In genomic region chr14:75875958-75876357, GRCh38 we compare ENCODE assay signal across 12 cellular contexts.
DNase-seq lines count a peak whose midpoint lies in the region; ATAC-seq, FAIRE-seq and TF ChIP-seq lines count a peak whose summit lies in the region.
"Had no signal": no experiment of that assay in that cellular context is flagged by ENCODE, and none has a peak within 500 bp of the region (broad histone marks: within the 10 kb centered on the region; RNA-seq: fewer than 3 reads in every experiment).

No MANE protein-coding gene starts in this region.

- H3K36me3 Mint-ChIP-seq in WTC11 (peaks cover 19% of the 10 kb centered on the region), endothelial cell (ENCODE audit: low read depth, unreplicated experiment) (peaks cover 5% of the 10 kb centered on the region)

- DNase-seq in GM12864 (ENCODE audit: low read depth) (peak; percentile 49), GM12878 (ENCODE audit: low read depth, low spot score) (peak; percentile 80), SIG-M5 treated with dmso at 0.1 percent for 504 hours (lab: John Stamatoyannopoulos, UW; ENCODE audit: unreplicated experiment) (no peak), WTC11 (ENCODE audit: low spot score) (no peak), COR-L47 (lab: John Stamatoyannopoulos, UW) (no peak), endothelial cell (ENCODE audit: low spot score) (no peak)
- DNase-seq: CD4-positive, CD25-positive, alpha-beta regulatory T cell; SK-N-SH had no signal

- TF ChIP-seq POLR2A in GM12878 (IDR thresholded peaks at IDR 0.05; ENCODE audit: low read depth, low read length) = no peak

- H3K9me3 ChIP-seq in GM12878 (replicated peaks; ENCODE audit: control insufficient read depth, insufficient read depth, low read length) = no peaks in the 10 kb centered on the region
- H3K9me3 ChIP-seq: SK-N-SH had no signal

- no peak overlapping the region for H3K4me3 Mint-ChIP-seq in WTC11
- no peak overlapping the region for H3K4me3 Mint-ChIP-seq in endothelial cell (ENCODE audit: unreplicated experiment)
- H3K4me3 Mint-ChIP-seq: activated naive CD8-positive, alpha-beta T cell; CD4-positive, CD25-positive, alpha-beta regulatory T cell had no signal

- peak in 1 of 2 experiments; percentile 68; a peak in 2 of 4 replicates for TF ChIP-seq EP300 in GM12878 (IDR thresholded peaks at IDR 0.05; ENCODE audit: borderline replicate concordance in 1 of 2, control insufficient read depth in 1 of 2, low read depth in 2 of 2, low read length in 2 of 2)

- no peaks in the 10 kb centered on the region for H3K27me3 Mint-ChIP-seq in WTC11 (ENCODE audit: low read depth)
- no peaks in the 10 kb centered on the region for H3K27me3 Mint-ChIP-seq in endothelial cell (ENCODE audit: unreplicated experiment)
- H3K27me3 Mint-ChIP-seq: activated naive CD8-positive, alpha-beta T cell; CD4-positive, CD25-positive, alpha-beta regulatory T cell had no signal

- H4K20me1 ChIP-seq in GM12878 (ENCODE audit: control insufficient read depth, insufficient read depth) = no peaks in the 10 kb centered on the region

- CTCF ChIA-PET in GM12878 (lab: Yijun Ruan, JAX) = interaction anchor here (0.6 to 2.4 kb wide), 5 partner anchors 10 to 167 kb away, joined by 4 to 7 read pairs (median 6); no protein-coding TSS in a partner anchor
- CTCF ChIA-PET in WTC11 (lab: Charles Lee) = interaction anchor here (0.7 to 1.5 kb wide), 3 partner anchors 31 to 167 kb away, joined by 3 to 5 read pairs (median 4); no protein-coding TSS in a partner anchor

- intact Hi-C loops in GM12878 (cut with micrococcal nuclease; ENCODE audit: unreplicated experiment) = loop anchor here (5.0 kb wide), 1 partner anchor 164 kb away; no protein-coding TSS in a partner anchor

- POLR2A ChIA-PET in GM12878 (lab: Charles Lee) (no interaction called here), WTC11 (lab: Charles Lee) (no interaction called here)

- no peak for TF ChIP-seq RAD21 in GM12878 (IDR thresholded peaks at IDR 0.05; ENCODE audit: insufficient read depth, low read depth, low read length)

- TF ChIP-seq CTCF in GM12864 (IDR thresholded peaks at IDR 0.05; ENCODE audit: low read depth, low read length, missing control alignments) (no peak), GM12878 (IDR thresholded peaks at IDR 0.05 in 2 of 3, conservative IDR thresholded peaks at IDR 0.05 in 1 of 3; ENCODE audit: control insufficient read depth in 2 of 3, extremely low read depth in 1 of 3, insufficient read depth in 1 of 3, low read depth in 3 of 3, low read length in 3 of 3) (no peak), WTC11 (IDR thresholded peaks at IDR 0.05) (no peak), endothelial cell (IDR thresholded peaks at IDR 0.05; ENCODE audit: unreplicated experiment) (no peak)

- no peaks in the 10 kb centered on the region for H3K79me2 ChIP-seq in GM12878 (ENCODE audit: control insufficient read depth, insufficient read depth, low read length)
- H3K79me2 ChIP-seq: parathyroid adenoma had no signal

- H3K4me2 ChIP-seq in GM12878 (ENCODE audit: control insufficient read depth, insufficient read depth) = no peak overlapping the region

- in situ Hi-C loops in GM12878 (cut with MboI) = no loop called here

- RAD21 ChIA-PET in GM12878 (lab: Charles Lee; ENCODE audit: unreplicated experiment) = interaction anchor here (0.7 to 1.3 kb wide), 3 partner anchors 12 to 106 kb away, joined by 3 to 4 read pairs (median 4); partner anchors contain the start of gene TGFB3

- peak; percentile 47 for FAIRE-seq in GM12878 (lab: Jason Lieb, UNC)

- H3K27ac ChIP-seq in GM12878 (ENCODE audit: control insufficient read depth, insufficient read depth) = no peak overlapping the region
- H3K27ac ChIP-seq: parathyroid adenoma had no signal

- no TSS peak for BruUV-seq in GM12878 (replicated peaks; lab: Mats Ljungman, UMichigan)

- H3K9me3 Mint-ChIP-seq in WTC11 = peaks cover 4% of the 10 kb centered on the region
- H3K9me3 Mint-ChIP-seq in endothelial cell (ENCODE audit: unreplicated experiment) = no peaks in the 10 kb centered on the region
- H3K9me3 Mint-ChIP-seq: CD4-positive, CD25-positive, alpha-beta regulatory T cell had no signal

- H3K36me3 ChIP-seq in GM12878 (ENCODE audit: control insufficient read depth in 2 of 2, insufficient read depth in 2 of 2, low read length in 1 of 2) = no peaks in the 10 kb centered on the region; a peak in 1 of 4 replicates

- SMC1A ChIA-PET in GM12878 (lab: Charles Lee; ENCODE audit: uncharacterized antibody, unreplicated experiment) = interaction anchor here (0.7 to 1.3 kb wide), 3 partner anchors 30 to 166 kb away, joined by 3 to 5 read pairs (median 4); no protein-coding TSS in a partner anchor

- 0% methylated on average over 1 of the region's 1 CpG for WGBS in GM12878 (ENCODE audit: insufficient coverage, insufficient replicate concordance, low lambda C conversion rate, missing lambda C conversion rate)

- no peak overlapping the region for H2AFZ ChIP-seq in GM12878 (ENCODE audit: control insufficient read depth, low read depth, low read length)
- H2AFZ ChIP-seq: parathyroid adenoma had no signal

- H3K4me1 Mint-ChIP-seq in WTC11 = no peaks in the 10 kb centered on the region
- H3K4me1 Mint-ChIP-seq in endothelial cell (ENCODE audit: unreplicated experiment) = peaks cover 4% of the 10 kb centered on the region

- H3K4me3 ChIP-seq in GM12864 (ENCODE audit: low read depth, low read length) (no peak overlapping the region), GM12878 (no peak overlapping the region)

- no peak overlapping the region for H3K9ac ChIP-seq in GM12878 (ENCODE audit: control insufficient read depth, insufficient read depth, low read length)
- H3K9ac ChIP-seq: parathyroid adenoma had no signal

- no peaks in the 10 kb centered on the region for H3K27me3 ChIP-seq in GM12878 (replicated peaks in 1 of 2; ENCODE audit: control insufficient read depth in 2 of 2, insufficient read depth in 2 of 2, low read length in 1 of 2)

- no peak overlapping the region for H3K27ac Mint-ChIP-seq in WTC11
- no peak overlapping the region for H3K27ac Mint-ChIP-seq in endothelial cell (ENCODE audit: unreplicated experiment)
- H3K27ac Mint-ChIP-seq: activated naive CD8-positive, alpha-beta T cell; CD4-positive, CD25-positive, alpha-beta regulatory T cell had no signal

- ATAC-seq in GM19463 (IDR thresholded peaks at IDR 0.05; ENCODE audit: unreplicated experiment) = peak; percentile 99
- peak; percentile 98 for ATAC-seq in HG03095 (IDR thresholded peaks at IDR 0.05; ENCODE audit: unreplicated experiment)
- ATAC-seq in GM12878 = peak; percentile 100
- no peak for ATAC-seq in WTC11

- no peaks in the 10 kb centered on the region; the same call in 1 of the 2 replicates for H3K4me1 ChIP-seq in GM12878 (ENCODE audit: control insufficient read depth, insufficient read depth, low read length)

TF ChIP-seq in GM12878, 131 proteins besides CTCF, POLR2A, EP300 and RAD21 (continues in another document):
- TF ChIP-seq BHLHE40 (IDR thresholded peaks at IDR 0.05; ENCODE audit: borderline replicate concordance in 1 of 2, low read depth in 2 of 2, low read length in 1 of 2) = peak; percentile 32 to 69; a peak in 1 of 4 replicates
- TF ChIP-seq NFIC (IDR thresholded peaks at IDR 0.05; ENCODE audit: low read depth, low read length) = no peak
- no peak for TF ChIP-seq HDAC2 (IDR thresholded peaks at IDR 0.05)
- TF ChIP-seq ASH2L (IDR thresholded peaks at IDR 0.05; ENCODE audit: borderline replicate concordance, low read depth) = no peak
- TF ChIP-seq RUNX3 (IDR thresholded peaks at IDR 0.05; ENCODE audit: low read length) = peak; percentile 96
- no peak for TF ChIP-seq ELK1 (IDR thresholded peaks at IDR 0.05; ENCODE audit: low read depth, low read length)

TF ChIP-seq in WTC11, 78 proteins besides CTCF, POLR2A, EP300 and RAD21:
- TF ChIP-seq, protein P1, sequence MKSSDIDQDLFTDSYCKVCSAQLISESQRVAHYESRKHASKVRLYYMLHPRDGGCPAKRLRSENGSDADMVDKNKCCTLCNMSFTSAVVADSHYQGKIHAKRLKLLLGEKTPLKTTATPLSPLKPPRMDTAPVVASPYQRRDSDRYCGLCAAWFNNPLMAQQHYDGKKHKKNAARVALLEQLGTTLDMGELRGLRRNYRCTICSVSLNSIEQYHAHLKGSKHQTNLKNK (CRISPR knock-in tag; IDR thresholded peaks at IDR 0.05) = no peak
- TF ChIP-seq, protein P2, sequence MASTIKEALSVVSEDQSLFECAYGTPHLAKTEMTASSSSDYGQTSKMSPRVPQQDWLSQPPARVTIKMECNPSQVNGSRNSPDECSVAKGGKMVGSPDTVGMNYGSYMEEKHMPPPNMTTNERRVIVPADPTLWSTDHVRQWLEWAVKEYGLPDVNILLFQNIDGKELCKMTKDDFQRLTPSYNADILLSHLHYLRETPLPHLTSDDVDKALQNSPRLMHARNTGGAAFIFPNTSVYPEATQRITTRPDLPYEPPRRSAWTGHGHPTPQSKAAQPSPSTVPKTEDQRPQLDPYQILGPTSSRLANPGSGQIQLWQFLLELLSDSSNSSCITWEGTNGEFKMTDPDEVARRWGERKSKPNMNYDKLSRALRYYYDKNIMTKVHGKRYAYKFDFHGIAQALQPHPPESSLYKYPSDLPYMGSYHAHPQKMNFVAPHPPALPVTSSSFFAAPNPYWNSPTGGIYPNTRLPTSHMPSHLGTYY (CRISPR knock-in tag; IDR thresholded peaks at IDR 0.05) = no peak
- no peak for TF ChIP-seq NR3C1 (CRISPR knock-in tag; conservative IDR thresholded peaks at IDR 0.05; ENCODE audit: low read depth)
- TF ChIP-seq GRHL2 (CRISPR knock-in tag; IDR thresholded peaks at IDR 0.05; ENCODE audit: insufficient replicate concordance, severe bottlenecking) = no peak

Comparison
In these comparisons a context has a peak if more than half of its experiments do, and no peak if none do; other contexts are left out.
1. DNase-seq: peak in GM12864 (single experiment) and GM12878 (single experiment); none in SIG-M5 treated with dmso at 0.1 percent for 504 hours (single experiment), WTC11 (single experiment), COR-L47 (single experiment) and endothelial cell (single experiment).